Comparison of ENCODE assay signal across 1 cellular context in the genomic region with DNA sequence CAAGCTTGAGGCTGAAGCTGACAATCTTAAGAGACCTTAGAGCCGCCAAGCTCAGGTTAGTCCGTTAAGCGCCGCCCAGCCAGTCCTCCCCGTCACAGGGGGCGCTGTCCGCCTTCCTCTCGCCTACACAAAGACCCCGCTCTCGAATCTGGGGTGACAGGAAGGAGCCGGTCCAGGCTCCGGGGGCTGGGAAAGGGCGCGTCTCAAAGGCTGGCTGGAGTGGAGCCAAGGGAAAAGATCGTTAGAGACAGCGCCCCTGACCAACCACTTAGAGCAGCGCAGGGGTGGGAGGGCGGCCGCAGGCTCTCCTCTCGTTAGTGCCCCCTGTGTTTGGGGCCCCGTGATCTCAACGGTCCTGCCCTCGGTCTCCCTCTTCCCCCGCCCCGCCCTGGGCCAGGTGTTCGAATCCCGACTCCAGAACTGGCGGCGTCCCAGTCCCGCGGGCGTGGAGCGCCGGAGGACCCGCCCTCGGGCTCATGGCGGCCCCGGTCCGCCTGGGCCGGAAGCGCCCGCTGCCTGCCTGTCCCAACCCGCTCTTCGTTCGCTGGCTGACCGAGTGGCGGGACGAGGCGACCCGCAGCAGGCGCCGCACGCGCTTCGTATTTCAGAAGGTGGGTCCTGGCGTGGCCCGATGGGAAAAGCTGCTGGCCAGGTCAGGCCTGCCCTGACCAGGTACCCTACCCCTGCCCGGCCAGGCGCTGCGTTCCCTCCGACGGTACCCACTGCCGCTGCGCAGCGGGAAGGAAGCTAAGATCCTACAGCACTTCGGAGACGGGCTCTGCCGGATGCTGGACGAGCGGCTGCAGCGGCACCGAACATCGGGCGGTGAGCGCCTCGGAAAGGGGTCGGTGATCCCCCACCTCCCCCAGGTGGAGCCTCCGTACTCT.
A peak's percentile ranks its signal among the peaks of the same experiment; 100 is the strongest.
TF ChIP-seq lines count a peak whose summit lies in the region.

A gene with protein sequence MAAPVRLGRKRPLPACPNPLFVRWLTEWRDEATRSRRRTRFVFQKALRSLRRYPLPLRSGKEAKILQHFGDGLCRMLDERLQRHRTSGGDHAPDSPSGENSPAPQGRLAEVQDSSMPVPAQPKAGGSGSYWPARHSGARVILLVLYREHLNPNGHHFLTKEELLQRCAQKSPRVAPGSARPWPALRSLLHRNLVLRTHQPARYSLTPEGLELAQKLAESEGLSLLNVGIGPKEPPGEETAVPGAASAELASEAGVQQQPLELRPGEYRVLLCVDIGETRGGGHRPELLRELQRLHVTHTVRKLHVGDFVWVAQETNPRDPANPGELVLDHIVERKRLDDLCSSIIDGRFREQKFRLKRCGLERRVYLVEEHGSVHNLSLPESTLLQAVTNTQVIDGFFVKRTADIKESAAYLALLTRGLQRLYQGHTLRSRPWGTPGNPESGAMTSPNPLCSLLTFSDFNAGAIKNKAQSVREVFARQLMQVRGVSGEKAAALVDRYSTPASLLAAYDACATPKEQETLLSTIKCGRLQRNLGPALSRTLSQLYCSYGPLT (plus strand): TSS at position 156 of the 887 bp plus-strand sequence. CDS start 321 bp downstream, at position 477.

TF ChIP-seq in HepG2, 621 proteins besides CTCF, POLR2A, EP300 and RAD21 (continued from another document and continues in another):
- TF ChIP-seq, protein P1, sequence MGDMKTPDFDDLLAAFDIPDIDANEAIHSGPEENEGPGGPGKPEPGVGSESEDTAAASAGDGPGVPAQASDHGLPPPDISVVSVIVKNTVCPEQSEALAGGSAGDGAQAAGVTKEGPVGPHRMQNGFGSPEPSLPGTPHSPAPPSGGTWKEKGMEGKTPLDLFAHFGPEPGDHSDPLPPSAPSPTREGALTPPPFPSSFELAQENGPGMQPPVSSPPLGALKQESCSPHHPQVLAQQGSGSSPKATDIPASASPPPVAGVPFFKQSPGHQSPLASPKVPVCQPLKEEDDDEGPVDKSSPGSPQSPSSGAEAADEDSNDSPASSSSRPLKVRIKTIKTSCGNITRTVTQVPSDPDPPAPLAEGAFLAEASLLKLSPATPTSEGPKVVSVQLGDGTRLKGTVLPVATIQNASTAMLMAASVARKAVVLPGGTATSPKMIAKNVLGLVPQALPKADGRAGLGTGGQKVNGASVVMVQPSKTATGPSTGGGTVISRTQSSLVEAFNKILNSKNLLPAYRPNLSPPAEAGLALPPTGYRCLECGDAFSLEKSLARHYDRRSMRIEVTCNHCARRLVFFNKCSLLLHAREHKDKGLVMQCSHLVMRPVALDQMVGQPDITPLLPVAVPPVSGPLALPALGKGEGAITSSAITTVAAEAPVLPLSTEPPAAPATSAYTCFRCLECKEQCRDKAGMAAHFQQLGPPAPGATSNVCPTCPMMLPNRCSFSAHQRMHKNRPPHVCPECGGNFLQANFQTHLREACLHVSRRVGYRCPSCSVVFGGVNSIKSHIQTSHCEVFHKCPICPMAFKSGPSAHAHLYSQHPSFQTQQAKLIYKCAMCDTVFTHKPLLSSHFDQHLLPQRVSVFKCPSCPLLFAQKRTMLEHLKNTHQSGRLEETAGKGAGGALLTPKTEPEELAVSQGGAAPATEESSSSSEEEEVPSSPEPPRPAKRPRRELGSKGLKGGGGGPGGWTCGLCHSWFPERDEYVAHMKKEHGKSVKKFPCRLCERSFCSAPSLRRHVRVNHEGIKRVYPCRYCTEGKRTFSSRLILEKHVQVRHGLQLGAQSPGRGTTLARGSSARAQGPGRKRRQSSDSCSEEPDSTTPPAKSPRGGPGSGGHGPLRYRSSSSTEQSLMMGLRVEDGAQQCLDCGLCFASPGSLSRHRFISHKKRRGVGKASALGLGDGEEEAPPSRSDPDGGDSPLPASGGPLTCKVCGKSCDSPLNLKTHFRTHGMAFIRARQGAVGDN (CRISPR knock-in tag; IDR thresholded peaks at IDR 0.05): peak; percentile 67; the same call in 1 of the 2 replicates
- TF ChIP-seq, protein P2, sequence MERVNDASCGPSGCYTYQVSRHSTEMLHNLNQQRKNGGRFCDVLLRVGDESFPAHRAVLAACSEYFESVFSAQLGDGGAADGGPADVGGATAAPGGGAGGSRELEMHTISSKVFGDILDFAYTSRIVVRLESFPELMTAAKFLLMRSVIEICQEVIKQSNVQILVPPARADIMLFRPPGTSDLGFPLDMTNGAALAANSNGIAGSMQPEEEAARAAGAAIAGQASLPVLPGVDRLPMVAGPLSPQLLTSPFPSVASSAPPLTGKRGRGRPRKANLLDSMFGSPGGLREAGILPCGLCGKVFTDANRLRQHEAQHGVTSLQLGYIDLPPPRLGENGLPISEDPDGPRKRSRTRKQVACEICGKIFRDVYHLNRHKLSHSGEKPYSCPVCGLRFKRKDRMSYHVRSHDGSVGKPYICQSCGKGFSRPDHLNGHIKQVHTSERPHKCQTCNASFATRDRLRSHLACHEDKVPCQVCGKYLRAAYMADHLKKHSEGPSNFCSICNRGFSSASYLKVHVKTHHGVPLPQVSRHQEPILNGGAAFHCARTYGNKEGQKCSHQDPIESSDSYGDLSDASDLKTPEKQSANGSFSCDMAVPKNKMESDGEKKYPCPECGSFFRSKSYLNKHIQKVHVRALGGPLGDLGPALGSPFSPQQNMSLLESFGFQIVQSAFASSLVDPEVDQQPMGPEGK (CRISPR knock-in tag; IDR thresholded peaks at IDR 0.05): peak; percentile 89
- TF ChIP-seq, protein P3, sequence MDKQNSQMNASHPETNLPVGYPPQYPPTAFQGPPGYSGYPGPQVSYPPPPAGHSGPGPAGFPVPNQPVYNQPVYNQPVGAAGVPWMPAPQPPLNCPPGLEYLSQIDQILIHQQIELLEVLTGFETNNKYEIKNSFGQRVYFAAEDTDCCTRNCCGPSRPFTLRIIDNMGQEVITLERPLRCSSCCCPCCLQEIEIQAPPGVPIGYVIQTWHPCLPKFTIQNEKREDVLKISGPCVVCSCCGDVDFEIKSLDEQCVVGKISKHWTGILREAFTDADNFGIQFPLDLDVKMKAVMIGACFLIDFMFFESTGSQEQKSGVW (CRISPR knock-in tag; IDR thresholded peaks at IDR 0.05; ENCODE audit: borderline replicate concordance): no peak
- TF ChIP-seq ZNF367 (CRISPR knock-in tag; IDR thresholded peaks at IDR 0.05; ENCODE audit: borderline replicate concordance) (no peak), BORCS8-MEF2B (CRISPR knock-in tag; IDR thresholded peaks at IDR 0.05) (no peak), ZNF773 (CRISPR knock-in tag; IDR thresholded peaks at IDR 0.05; ENCODE audit: borderline replicate concordance) (no peak; the same call in 1 of the 2 replicates), SALL2 (CRISPR knock-in tag; IDR thresholded peaks at IDR 0.05) (peak; percentile 70), HNF4A (CRISPR knock-in tag; IDR thresholded peaks at IDR 0.05) (peak; percentile 46; the same call in 1 of the 2 replicates), ZNF782 (CRISPR knock-in tag; IDR thresholded peaks at IDR 0.05; ENCODE audit: borderline replicate concordance) (no peak), ZNF652 (CRISPR knock-in tag; IDR thresholded peaks at IDR 0.05; ENCODE audit: borderline replicate concordance, low read depth) (no peak), SKI (IDR thresholded peaks at IDR 0.05; ENCODE audit: partially characterized antibody) (peak; percentile 80), HES4 (CRISPR knock-in tag; IDR thresholded peaks at IDR 0.05; ENCODE audit: borderline replicate concordance) (peak; percentile 68), ZKSCAN8 (CRISPR knock-in tag; IDR thresholded peaks at IDR 0.05; ENCODE audit: borderline replicate concordance) (peak; percentile 47; the same call in 1 of the 2 replicates), PRPF4 (IDR thresholded peaks at IDR 0.05; ENCODE audit: low read depth, low read length, poor library complexity, severe bottlenecking) (no peak), THYN1 (CRISPR knock-in tag; IDR thresholded peaks at IDR 0.05; ENCODE audit: borderline replicate concordance, low read depth) (no peak), REPIN1 (CRISPR knock-in tag; IDR thresholded peaks at IDR 0.05; ENCODE audit: borderline replicate concordance, low read depth) (peak; percentile 14; the same call in 1 of the 2 replicates), TBX2 (CRISPR knock-in tag; IDR thresholded peaks at IDR 0.05; ENCODE audit: borderline replicate concordance) (peak; percentile 65), ARID2 (CRISPR knock-in tag; IDR thresholded peaks at IDR 0.05; ENCODE audit: borderline replicate concordance) (no peak), ZNF451 (CRISPR knock-in tag; IDR thresholded peaks at IDR 0.05) (no peak), ZNF781 (CRISPR knock-in tag; IDR thresholded peaks at IDR 0.05; ENCODE audit: borderline replicate concordance, not compliant biosample characterization) (peak; percentile 35), ATRX (CRISPR knock-in tag; IDR thresholded peaks at IDR 0.05; ENCODE audit: borderline replicate concordance) (no peak), ZNF747 (CRISPR knock-in tag; IDR thresholded peaks at IDR 0.05; ENCODE audit: borderline replicate concordance) (peak; percentile 29), TAF15 (IDR thresholded peaks at IDR 0.05; ENCODE audit: low read depth, low read length, poor library complexity, severe bottlenecking) (peak; percentile 52), ZNF234 (CRISPR knock-in tag; conservative IDR thresholded peaks at IDR 0.05) (no peak; the same call in 1 of the 2 replicates), ATF7 (IDR thresholded peaks at IDR 0.05) (no peak), ATF7 (CRISPR knock-in tag; IDR thresholded peaks at IDR 0.05) (no peak; the same call in 1 of the 2 replicates)
- TF ChIP-seq, protein P4, sequence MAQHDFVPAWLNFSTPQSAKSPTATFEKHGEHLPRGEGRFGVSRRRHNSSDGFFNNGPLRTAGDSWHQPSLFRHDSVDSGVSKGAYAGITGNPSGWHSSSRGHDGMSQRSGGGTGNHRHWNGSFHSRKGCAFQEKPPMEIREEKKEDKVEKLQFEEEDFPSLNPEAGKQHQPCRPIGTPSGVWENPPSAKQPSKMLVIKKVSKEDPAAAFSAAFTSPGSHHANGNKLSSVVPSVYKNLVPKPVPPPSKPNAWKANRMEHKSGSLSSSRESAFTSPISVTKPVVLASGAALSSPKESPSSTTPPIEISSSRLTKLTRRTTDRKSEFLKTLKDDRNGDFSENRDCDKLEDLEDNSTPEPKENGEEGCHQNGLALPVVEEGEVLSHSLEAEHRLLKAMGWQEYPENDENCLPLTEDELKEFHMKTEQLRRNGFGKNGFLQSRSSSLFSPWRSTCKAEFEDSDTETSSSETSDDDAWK (CRISPR knock-in tag; IDR thresholded peaks at IDR 0.05): no peak
- TF ChIP-seq, protein P5, sequence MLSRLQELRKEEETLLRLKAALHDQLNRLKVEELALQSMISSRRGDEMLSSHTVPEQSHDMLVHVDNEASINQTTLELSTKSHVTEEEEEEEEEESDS (CRISPR knock-in tag; IDR thresholded peaks at IDR 0.05; ENCODE audit: borderline replicate concordance): no peak
- TF ChIP-seq, protein P6, sequence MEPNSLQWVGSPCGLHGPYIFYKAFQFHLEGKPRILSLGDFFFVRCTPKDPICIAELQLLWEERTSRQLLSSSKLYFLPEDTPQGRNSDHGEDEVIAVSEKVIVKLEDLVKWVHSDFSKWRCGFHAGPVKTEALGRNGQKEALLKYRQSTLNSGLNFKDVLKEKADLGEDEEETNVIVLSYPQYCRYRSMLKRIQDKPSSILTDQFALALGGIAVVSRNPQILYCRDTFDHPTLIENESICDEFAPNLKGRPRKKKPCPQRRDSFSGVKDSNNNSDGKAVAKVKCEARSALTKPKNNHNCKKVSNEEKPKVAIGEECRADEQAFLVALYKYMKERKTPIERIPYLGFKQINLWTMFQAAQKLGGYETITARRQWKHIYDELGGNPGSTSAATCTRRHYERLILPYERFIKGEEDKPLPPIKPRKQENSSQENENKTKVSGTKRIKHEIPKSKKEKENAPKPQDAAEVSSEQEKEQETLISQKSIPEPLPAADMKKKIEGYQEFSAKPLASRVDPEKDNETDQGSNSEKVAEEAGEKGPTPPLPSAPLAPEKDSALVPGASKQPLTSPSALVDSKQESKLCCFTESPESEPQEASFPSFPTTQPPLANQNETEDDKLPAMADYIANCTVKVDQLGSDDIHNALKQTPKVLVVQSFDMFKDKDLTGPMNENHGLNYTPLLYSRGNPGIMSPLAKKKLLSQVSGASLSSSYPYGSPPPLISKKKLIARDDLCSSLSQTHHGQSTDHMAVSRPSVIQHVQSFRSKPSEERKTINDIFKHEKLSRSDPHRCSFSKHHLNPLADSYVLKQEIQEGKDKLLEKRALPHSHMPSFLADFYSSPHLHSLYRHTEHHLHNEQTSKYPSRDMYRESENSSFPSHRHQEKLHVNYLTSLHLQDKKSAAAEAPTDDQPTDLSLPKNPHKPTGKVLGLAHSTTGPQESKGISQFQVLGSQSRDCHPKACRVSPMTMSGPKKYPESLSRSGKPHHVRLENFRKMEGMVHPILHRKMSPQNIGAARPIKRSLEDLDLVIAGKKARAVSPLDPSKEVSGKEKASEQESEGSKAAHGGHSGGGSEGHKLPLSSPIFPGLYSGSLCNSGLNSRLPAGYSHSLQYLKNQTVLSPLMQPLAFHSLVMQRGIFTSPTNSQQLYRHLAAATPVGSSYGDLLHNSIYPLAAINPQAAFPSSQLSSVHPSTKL (CRISPR knock-in tag; IDR thresholded peaks at IDR 0.05): peak; percentile 25
- TF ChIP-seq, protein P7, sequence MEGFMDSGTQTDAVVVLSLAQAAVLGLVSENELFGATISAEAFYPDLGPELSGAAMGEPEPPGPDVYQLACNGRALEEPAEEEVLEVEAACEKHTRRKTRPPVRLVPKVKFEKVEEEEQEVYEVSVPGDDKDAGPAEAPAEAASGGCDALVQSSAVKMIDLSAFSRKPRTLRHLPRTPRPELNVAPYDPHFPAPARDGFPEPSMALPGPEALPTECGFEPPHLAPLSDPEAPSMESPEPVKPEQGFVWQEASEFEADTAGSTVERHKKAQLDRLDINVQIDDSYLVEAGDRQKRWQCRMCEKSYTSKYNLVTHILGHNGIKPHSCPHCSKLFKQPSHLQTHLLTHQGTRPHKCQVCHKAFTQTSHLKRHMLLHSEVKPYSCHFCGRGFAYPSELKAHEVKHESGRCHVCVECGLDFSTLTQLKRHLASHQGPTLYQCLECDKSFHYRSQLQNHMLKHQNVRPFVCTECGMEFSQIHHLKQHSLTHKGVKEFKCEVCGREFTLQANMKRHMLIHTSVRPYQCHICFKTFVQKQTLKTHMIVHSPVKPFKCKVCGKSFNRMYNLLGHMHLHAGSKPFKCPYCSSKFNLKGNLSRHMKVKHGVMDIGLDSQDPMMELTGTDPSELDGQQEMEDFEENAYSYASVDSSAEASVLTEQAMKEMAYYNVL (CRISPR knock-in tag; IDR thresholded peaks at IDR 0.05; ENCODE audit: borderline replicate concordance): no peak
- TF ChIP-seq, protein P8, sequence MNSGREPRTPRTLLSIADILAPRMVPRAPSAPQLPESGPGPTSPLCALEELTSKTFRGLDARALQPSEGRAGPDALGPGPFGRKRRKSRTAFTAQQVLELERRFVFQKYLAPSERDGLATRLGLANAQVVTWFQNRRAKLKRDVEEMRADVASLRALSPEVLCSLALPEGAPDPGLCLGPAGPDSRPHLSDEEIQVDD (CRISPR knock-in tag; IDR thresholded peaks at IDR 0.05; ENCODE audit: borderline replicate concordance): no peak
- TF ChIP-seq, protein P9, sequence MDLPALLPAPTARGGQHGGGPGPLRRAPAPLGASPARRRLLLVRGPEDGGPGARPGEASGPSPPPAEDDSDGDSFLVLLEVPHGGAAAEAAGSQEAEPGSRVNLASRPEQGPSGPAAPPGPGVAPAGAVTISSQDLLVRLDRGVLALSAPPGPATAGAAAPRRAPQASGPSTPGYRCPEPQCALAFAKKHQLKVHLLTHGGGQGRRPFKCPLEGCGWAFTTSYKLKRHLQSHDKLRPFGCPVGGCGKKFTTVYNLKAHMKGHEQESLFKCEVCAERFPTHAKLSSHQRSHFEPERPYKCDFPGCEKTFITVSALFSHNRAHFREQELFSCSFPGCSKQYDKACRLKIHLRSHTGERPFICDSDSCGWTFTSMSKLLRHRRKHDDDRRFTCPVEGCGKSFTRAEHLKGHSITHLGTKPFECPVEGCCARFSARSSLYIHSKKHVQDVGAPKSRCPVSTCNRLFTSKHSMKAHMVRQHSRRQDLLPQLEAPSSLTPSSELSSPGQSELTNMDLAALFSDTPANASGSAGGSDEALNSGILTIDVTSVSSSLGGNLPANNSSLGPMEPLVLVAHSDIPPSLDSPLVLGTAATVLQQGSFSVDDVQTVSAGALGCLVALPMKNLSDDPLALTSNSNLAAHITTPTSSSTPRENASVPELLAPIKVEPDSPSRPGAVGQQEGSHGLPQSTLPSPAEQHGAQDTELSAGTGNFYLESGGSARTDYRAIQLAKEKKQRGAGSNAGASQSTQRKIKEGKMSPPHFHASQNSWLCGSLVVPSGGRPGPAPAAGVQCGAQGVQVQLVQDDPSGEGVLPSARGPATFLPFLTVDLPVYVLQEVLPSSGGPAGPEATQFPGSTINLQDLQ (CRISPR knock-in tag; IDR thresholded peaks at IDR 0.05): no peak
